11 cellular contexts compared by ENCODE assay signal in genomic region chr9:115615821-115616665, GRCh38.
DNase-seq lines count a peak whose midpoint lies in the region; ATAC-seq and TF ChIP-seq lines count a peak whose summit lies in the region.
"Had no signal": no experiment of that assay in that cellular context is flagged by ENCODE, and none has a peak within 500 bp of the region (broad histone marks: within the 10 kb centered on the region; RNA-seq: fewer than 3 reads in every experiment).

No MANE protein-coding gene starts in this region.

- H3K4me3 ChIP-seq in astrocyte of the cerebellum (ENCODE audit: low read depth, low read length) (no peak overlapping the region), kidney epithelial cell (ENCODE audit: low read depth, low read length) (no peak overlapping the region)
- H3K4me3 ChIP-seq: coronary artery, heart right ventricle, thyroid gland had no signal

- ATAC-seq in GM21390 (IDR thresholded peaks at IDR 0.05; ENCODE audit: unreplicated experiment) (no peak), GM19035 (IDR thresholded peaks at IDR 0.05; ENCODE audit: unreplicated experiment) (no peak)
- ATAC-seq in stimulated activated naive CD8-positive, alpha-beta T cell treated with anti-CD3 and anti-CD28 coated beads, Interleukin-15, Interleukin-2, amounts not matched to agents 100 U/mL and 50 U/mL, for 24 hours: no peak
- ATAC-seq: heart right ventricle had no signal

- in situ Hi-C loops in astrocyte of the cerebellum (cut with HindIII; ENCODE audit: low sequenced_read_pairs): no loop called here

- no peaks in the 10 kb centered on the region for H3K27me3 ChIP-seq in kidney epithelial cell (ENCODE audit: control insufficient read depth, insufficient read depth, low read length)
- H3K27me3 ChIP-seq: thyroid gland had no signal

- H3K36me3 ChIP-seq in kidney epithelial cell (ENCODE audit: control insufficient read depth, insufficient read depth, low read length): no peaks in the 10 kb centered on the region
- H3K36me3 ChIP-seq: heart right ventricle, thyroid gland had no signal

- TF ChIP-seq CTCF in AG09319 (IDR thresholded peaks at IDR 0.05; ENCODE audit: low read depth, low read length): no peak
- TF ChIP-seq CTCF in astrocyte of the cerebellum (IDR thresholded peaks at IDR 0.05; ENCODE audit: low read depth, low read length, missing control alignments): no peak
- TF ChIP-seq CTCF in kidney epithelial cell (IDR thresholded peaks at IDR 0.05; ENCODE audit: insufficient read depth, low read length, poor library complexity, severe bottlenecking): no peak

- DNase-seq in AG09319 (ENCODE audit: extremely low read depth, low read depth): peak; percentile 64
- peak; percentile 95 for DNase-seq in LHCN-M2 (ENCODE audit: low read depth)
- DNase-seq in astrocyte of the cerebellum (ENCODE audit: low read depth): peak; percentile 52
- DNase-seq in kidney epithelial cell (ENCODE audit: low read depth): peak; percentile 85
- no peak for DNase-seq in GM19238 (ENCODE audit: insufficient read length, low spot score)
- no peak for DNase-seq in stimulated activated naive CD8-positive, alpha-beta T cell treated with anti-CD3 and anti-CD28 coated beads, Interleukin-15, Interleukin-2, amounts not matched to agents 100 U/mL and 50 U/mL, for 24 hours
- DNase-seq: heart right ventricle, thyroid gland had no signal

Comparison
In these comparisons a context has a peak if more than half of its experiments do, and no peak if none do; other contexts are left out.
1. DNase-seq: peak in AG09319 (single experiment), LHCN-M2 (single experiment), astrocyte of the cerebellum (single experiment) and kidney epithelial cell (single experiment); none in GM19238 (single experiment) and stimulated activated naive CD8-positive, alpha-beta T cell treated with anti-CD3 and anti-CD28 coated beads, Interleukin-15, Interleukin-2, amounts not matched to agents 100 U/mL and 50 U/mL, for 24 hours (single experiment).